ENCODE assay signal across 11 cellular contexts in the genomic region with DNA sequence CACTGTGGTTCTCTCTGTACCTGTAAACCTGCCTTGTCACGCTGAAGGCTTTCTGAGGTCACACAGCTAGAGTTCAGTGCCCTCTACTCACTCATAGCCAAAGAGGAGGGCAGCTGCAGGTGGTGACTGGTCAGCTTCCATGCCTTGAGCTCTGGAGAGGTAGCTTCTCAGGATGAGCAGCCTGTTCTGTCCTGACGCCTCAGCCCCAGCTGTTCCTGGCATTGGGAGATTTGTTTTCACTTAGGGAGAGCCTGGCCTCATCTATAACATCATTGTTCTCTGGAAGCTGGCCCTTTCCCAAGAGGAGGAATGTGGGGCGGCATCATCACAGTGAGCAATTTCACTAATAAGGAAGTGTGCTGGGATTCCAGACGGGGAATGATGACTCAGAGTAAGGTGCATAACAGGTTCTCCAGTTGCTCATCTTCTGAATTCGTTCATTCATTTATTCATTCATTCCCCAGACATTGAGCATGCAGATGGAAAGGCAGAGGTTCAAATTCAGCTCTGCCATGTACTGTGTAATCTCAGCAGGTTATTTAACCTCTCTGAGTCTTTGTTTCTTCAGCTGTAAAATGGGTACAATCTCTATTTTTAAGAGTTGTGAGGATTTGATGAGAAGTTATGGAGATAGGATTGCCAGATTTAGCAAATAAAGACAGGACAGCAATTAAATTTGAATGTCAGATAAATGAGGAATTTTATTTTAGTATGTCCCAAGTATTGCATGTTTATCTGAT.
DNase-seq lines count a peak whose midpoint lies in the region; ATAC-seq and TF ChIP-seq lines count a peak whose summit lies in the region.
"Had no signal": no experiment of that assay in that cellular context is flagged by ENCODE, and none has a peak within 500 bp of the region (broad histone marks: within the 10 kb centered on the region; RNA-seq: fewer than 3 reads in every experiment).

No MANE protein-coding gene starts in this region.

- no peak overlapping the region for H3K4me3 ChIP-seq in suprapubic skin
- no peak overlapping the region for H3K4me3 ChIP-seq in left ventricle myocardium inferior
- H3K4me3 ChIP-seq: right atrium auricular region, thoracic aorta had no signal

- intact Hi-C loops in left ventricle myocardium inferior (cut with micrococcal nuclease), result no loop called here

- ATAC-seq in GM21717 (IDR thresholded peaks at IDR 0.05; ENCODE audit: unreplicated experiment), result no peak
- no peak for ATAC-seq in activated CD4-positive, CD25-positive, alpha-beta regulatory T cell treated with anti-CD3 and anti-CD28 coated beads, Interleukin-2, amount 50 U/mL, for 24 hours
- ATAC-seq: activated CD8-positive, alpha-beta T cell treated with anti-CD3 and anti-CD28 coated beads for 36 hours had no signal

- TF ChIP-seq EP300 in suprapubic skin (IDR thresholded peaks at IDR 0.05), result no peak

- H3K4me1 ChIP-seq in suprapubic skin (peaks cover 8% of the 10 kb centered on the region), left ventricle myocardium inferior (no peaks in the 10 kb centered on the region)
- H3K4me1 ChIP-seq: right atrium auricular region had no signal

- in situ Hi-C loops in SK-MEL-5 (cut with HindIII; ENCODE audit: low pct_unique_long_range_greater_than_20kb, low sequenced_read_pairs), result no loop called here

- 30% methylated on average over 4 of the region's 5 CpGs for whole genome bisulfite sequencing in suprapubic skin

- TF ChIP-seq CTCF in suprapubic skin (IDR thresholded peaks at IDR 0.05) (no peak), left ventricle myocardium inferior (IDR thresholded peaks at IDR 0.05; ENCODE audit: borderline replicate concordance) (no peak)

- H3K27ac ChIP-seq in suprapubic skin (peak overlapping the region; percentile 80), left ventricle myocardium inferior (replicated peaks) (no peak overlapping the region)
- H3K27ac ChIP-seq: right atrium auricular region, thoracic aorta had no signal

- no peak for TF ChIP-seq POLR2A in suprapubic skin (IDR thresholded peaks at IDR 0.05)

- no peaks in the 10 kb centered on the region for H3K36me3 ChIP-seq in suprapubic skin
- H3K36me3 ChIP-seq in left ventricle myocardium inferior, result no peaks in the 10 kb centered on the region
- H3K36me3 ChIP-seq: right atrium auricular region, thoracic aorta had no signal

- DNase-seq in HK-2 (ENCODE audit: unreplicated experiment), result peak; percentile 72
- peak; percentile 54 for DNase-seq in SK-MEL-5 (ENCODE audit: low read depth, low spot score)
- peak; percentile 38 for DNase-seq in foreskin melanocyte
- peak in 1 of 2 donors; percentile 65 for DNase-seq in suprapubic skin (ENCODE audit: low spot score in 2 of 2)
- no peak for DNase-seq in HuH-7.5 (ENCODE audit: low spot score)
- no peak for DNase-seq in left ventricle myocardium inferior
- DNase-seq: activated CD8-positive, alpha-beta T cell treated with anti-CD3 and anti-CD28 coated beads for 36 hours had no signal

- H3K27me3 ChIP-seq in suprapubic skin, result no peaks in the 10 kb centered on the region
- peaks cover 12% of the 10 kb centered on the region for H3K27me3 ChIP-seq in left ventricle myocardium inferior (ENCODE audit: low read depth)
- H3K27me3 ChIP-seq: right atrium auricular region had no signal

- no peaks in the 10 kb centered on the region for H3K9me3 ChIP-seq in suprapubic skin
- H3K9me3 ChIP-seq in left ventricle myocardium inferior (replicated peaks), result no peaks in the 10 kb centered on the region
- H3K9me3 ChIP-seq: right atrium auricular region, thoracic aorta had no signal

Comparison
In these comparisons a context has a peak if more than half of its experiments do, and no peak if none do; other contexts are left out.
1. DNase-seq: peak in HK-2 (single experiment), SK-MEL-5 (single experiment) and foreskin melanocyte (single experiment); none in HuH-7.5 (single experiment) and left ventricle myocardium inferior (single experiment).